Comparison of ENCODE assay signal across 14 cellular contexts in the genomic region with DNA sequence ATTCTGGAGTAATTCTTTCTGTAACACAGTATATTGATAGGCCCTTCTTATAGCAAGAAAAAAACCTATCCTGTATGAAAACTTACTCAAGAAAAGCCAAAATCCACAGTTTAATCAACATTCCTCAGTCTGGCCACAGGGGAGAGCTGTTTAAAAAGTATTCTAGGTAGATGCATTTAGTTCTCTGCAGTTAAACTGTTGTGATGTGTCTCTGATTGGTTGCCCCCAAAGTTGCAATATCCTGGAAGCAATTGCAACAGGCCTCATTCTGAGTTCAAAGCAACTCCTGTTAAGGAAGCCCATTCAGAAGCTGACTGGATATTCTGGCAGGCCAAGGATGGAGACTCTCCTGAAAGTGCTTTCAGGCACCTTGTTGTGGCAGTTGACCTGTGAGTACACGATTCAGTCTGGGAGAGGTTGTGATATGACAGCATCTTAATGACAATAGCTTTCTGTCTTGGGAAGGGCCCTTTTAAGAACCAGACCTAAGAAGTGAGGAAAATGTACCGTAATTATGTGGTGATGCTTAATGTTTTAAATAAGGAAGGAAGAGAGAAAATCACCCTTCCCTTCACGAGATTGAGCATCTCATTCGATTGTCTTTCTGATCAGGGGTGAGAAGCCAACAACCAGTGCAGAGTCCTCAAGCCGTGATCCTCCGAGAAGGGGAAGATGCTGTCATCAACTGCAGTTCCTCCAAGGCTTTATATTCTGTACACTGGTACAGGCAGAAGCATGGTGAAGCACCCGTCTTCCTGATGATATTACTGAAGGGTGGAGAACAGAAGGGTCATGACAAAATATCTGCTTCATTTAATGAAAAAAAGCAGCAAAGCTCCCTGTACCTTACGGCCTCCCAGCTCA.
DNase-seq lines count a peak whose midpoint lies in the region; ATAC-seq, FAIRE-seq and TF ChIP-seq lines count a peak whose summit lies in the region.
"Had no signal": no experiment of that assay in that cellular context is flagged by ENCODE, and none has a peak within 500 bp of the region (broad histone marks: within the 10 kb centered on the region; RNA-seq: fewer than 3 reads in every experiment).

No MANE protein-coding gene starts in this region.

- POLR2A ChIA-PET in endothelial cell of umbilical vein (lab: Charles Lee): no interaction called here

- CTCF ChIA-PET in activated naive CD4-positive, alpha-beta T cell treated with anti-CD3 and anti-CD28 coated beads for 36 hours (lab: Charles Lee): interaction anchor here (0.9 kb wide), 1 partner anchor 52 kb away, joined by 3 read pairs; no protein-coding TSS in a partner anchor
- CTCF ChIA-PET in endothelial cell of umbilical vein (lab: Charles Lee): interaction anchor here (0.8 to 2.3 kb wide), 4 partner anchors 9 to 68 kb away, joined by 3 to 8 read pairs (median 3); no protein-coding TSS in a partner anchor

- in situ Hi-C loops in SK-MEL-5 (cut with HindIII; ENCODE audit: low pct_unique_long_range_greater_than_20kb, low sequenced_read_pairs): no loop called here

- H3K4me3 Mint-ChIP-seq in activated naive CD4-positive, alpha-beta T cell treated with anti-CD3 and anti-CD28 coated beads for 36 hours: peak overlapping the region; percentile 72
- peak overlapping the region; percentile 75 to 83 for H3K4me3 Mint-ChIP-seq in stimulated activated naive CD8-positive, alpha-beta T cell treated with anti-CD3 and anti-CD28 coated beads, Interleukin-15, amount 100 ng/mL, for 72 hours
- H3K4me3 Mint-ChIP-seq: type B pancreatic cell had no signal

- H3K9me3 ChIP-seq in endothelial cell of umbilical vein (replicated peaks; ENCODE audit: control insufficient read depth, insufficient read depth, low read length) (no peaks in the 10 kb centered on the region), MM.1S (replicated peaks; ENCODE audit: insufficient read depth, low read length) (no peaks in the 10 kb centered on the region)
- H3K9me3 ChIP-seq: ascending aorta, SJCRH30 had no signal

- peak; percentile 33 for DNase-seq in activated naive CD4-positive, alpha-beta T cell treated with anti-CD3 and anti-CD28 coated beads for 36 hours
- no peak for DNase-seq in activated naive CD4-positive, alpha-beta T cell (lab: John Stamatoyannopoulos, UW)
- DNase-seq in SK-MEL-5 (ENCODE audit: low read depth, low spot score) (peak; percentile 28), endothelial cell of umbilical vein (ENCODE audit: low read depth, low spot score) (no peak), AG20443 (ENCODE audit: low spot score) (no peak), MM.1S (no peak), head of caudate nucleus (no peak)
- DNase-seq in stimulated activated naive CD8-positive, alpha-beta T cell treated with anti-CD3 and anti-CD28 coated beads, Interleukin-15, amount 100 ng/mL, for 72 hours: peak in 1 of 2 donors; percentile 24
- DNase-seq: activated CD4-positive, alpha-beta T cell treated with anti-CD3 and anti-CD28 coated beads for 1 hour; NCI-H1105; right cardiac atrium; SJCRH30 had no signal

- peak; percentile 80 for ATAC-seq in stimulated activated naive CD8-positive, alpha-beta T cell treated with anti-CD3 and anti-CD28 coated beads, Interleukin-15, amount 100 ng/mL, for 72 hours
- ATAC-seq: right cardiac atrium had no signal

- H3K27me3 ChIP-seq in endothelial cell of umbilical vein (ENCODE audit: control insufficient read depth in 2 of 2, insufficient read depth in 2 of 2, low read length in 2 of 2) (peaks cover 5 to 9% of the 10 kb centered on the region in 2 experiments), MM.1S (replicated peaks; ENCODE audit: insufficient read depth, low read length) (no peaks in the 10 kb centered on the region)
- H3K27me3 ChIP-seq: ascending aorta had no signal

- no peaks in the 10 kb centered on the region for H3K27me3 Mint-ChIP-seq in activated naive CD4-positive, alpha-beta T cell treated with anti-CD3 and anti-CD28 coated beads for 36 hours (ENCODE audit: low read depth)
- no peaks in the 10 kb centered on the region for H3K27me3 Mint-ChIP-seq in stimulated activated naive CD8-positive, alpha-beta T cell treated with anti-CD3 and anti-CD28 coated beads, Interleukin-15, amount 100 ng/mL, for 72 hours

- no peak overlapping the region for H3K9ac ChIP-seq in endothelial cell of umbilical vein (replicated peaks; ENCODE audit: extremely low read depth, insufficient read depth, low read length)
- H3K9ac ChIP-seq in MM.1S (ENCODE audit: low read length): no peak overlapping the region

- no peak for TF ChIP-seq POLR2A in endothelial cell of umbilical vein (IDR thresholded peaks at IDR 0.05; ENCODE audit: low read depth, low read length)

- peak overlapping the region; percentile 84 for H3K27ac Mint-ChIP-seq in activated naive CD4-positive, alpha-beta T cell treated with anti-CD3 and anti-CD28 coated beads for 36 hours
- H3K27ac Mint-ChIP-seq in stimulated activated naive CD8-positive, alpha-beta T cell treated with anti-CD3 and anti-CD28 coated beads, Interleukin-15, amount 100 ng/mL, for 72 hours: peak overlapping the region; percentile 97
- H3K27ac Mint-ChIP-seq: type B pancreatic cell had no signal

- no peaks in the 10 kb centered on the region for H4K20me1 ChIP-seq in endothelial cell of umbilical vein (replicated peaks; ENCODE audit: control insufficient read depth, extremely low read depth, insufficient read depth, low read length)
- no peaks in the 10 kb centered on the region for H4K20me1 ChIP-seq in MM.1S (ENCODE audit: insufficient read depth, low read length)

- peaks cover 9% of the 10 kb centered on the region for H3K4me1 Mint-ChIP-seq in activated naive CD4-positive, alpha-beta T cell treated with anti-CD3 and anti-CD28 coated beads for 36 hours (ENCODE audit: low read depth)
- peaks cover 9% of the 10 kb centered on the region for H3K4me1 Mint-ChIP-seq in stimulated activated naive CD8-positive, alpha-beta T cell treated with anti-CD3 and anti-CD28 coated beads, Interleukin-15, amount 100 ng/mL, for 72 hours

- H3K36me3 ChIP-seq in endothelial cell of umbilical vein (ENCODE audit: control insufficient read depth in 2 of 2, extremely low read depth in 1 of 2, insufficient read depth in 2 of 2, low read length in 2 of 2) (no peaks in the 10 kb centered on the region), MM.1S (replicated peaks; ENCODE audit: insufficient read depth, low read length) (no peaks in the 10 kb centered on the region)
- H3K36me3 ChIP-seq: ascending aorta, SJCRH30 had no signal

- no peak overlapping the region for H2AFZ ChIP-seq in endothelial cell of umbilical vein (ENCODE audit: low read depth, low read length)
- H2AFZ ChIP-seq in MM.1S (ENCODE audit: low read length): no peak overlapping the region

- H3K9me1 ChIP-seq in endothelial cell of umbilical vein (replicated peaks; ENCODE audit: control insufficient read depth, extremely low read depth, insufficient read depth, low read length): no peaks in the 10 kb centered on the region

- dilution Hi-C loops in endothelial cell of umbilical vein (cut with MboI; ENCODE audit: extremely low pct_ligation_motif_present, low sequenced_read_pairs): no loop called here

- no peak for TF ChIP-seq CTCF in endothelial cell of umbilical vein (IDR thresholded peaks at IDR 0.05; ENCODE audit: extremely low read depth in 1 of 2, insufficient read depth in 1 of 2, low read depth in 1 of 2, low read length in 2 of 2)
- TF ChIP-seq CTCF in MM.1S (IDR thresholded peaks at IDR 0.05; ENCODE audit: low read length): no peak

- H3K4me2 ChIP-seq in endothelial cell of umbilical vein (ENCODE audit: insufficient read depth, low read length) (no peak overlapping the region), MM.1S (ENCODE audit: low read depth, low read length) (no peak overlapping the region)

- intact Hi-C loops in activated naive CD4-positive, alpha-beta T cell treated with anti-CD3 and anti-CD28 coated beads for 36 hours (cut with micrococcal nuclease): loop anchor here (1.0 to 10.0 kb wide), 3 partner anchors 33 to 346 kb away; no protein-coding TSS in a partner anchor
- intact Hi-C loops in endothelial cell of umbilical vein (cut with micrococcal nuclease) (no loop called here), head of caudate nucleus (cut with DNase I) (no loop called here)

- no TSS peak for BruUV-seq in endothelial cell of umbilical vein (replicated peaks; lab: Mats Ljungman, UMichigan)

- no peak overlapping the region for H3K4me3 ChIP-seq in endothelial cell of umbilical vein (replicated peaks in 1 of 3; ENCODE audit: insufficient read depth in 1 of 3, low read depth in 1 of 3, low read length in 3 of 3)
- no peak overlapping the region for H3K4me3 ChIP-seq in MM.1S (ENCODE audit: low read length)
- H3K4me3 ChIP-seq: ascending aorta, SJCRH30 had no signal

- H3F3A ChIP-seq in MM.1S (ENCODE audit: insufficient read depth, low read length): no peaks in the 10 kb centered on the region

- no peak overlapping the region for H3K27ac ChIP-seq in endothelial cell of umbilical vein (ENCODE audit: insufficient read depth, low read depth, low read length)
- no peak overlapping the region for H3K27ac ChIP-seq in MM.1S (ENCODE audit: low read length)
- H3K27ac ChIP-seq: ascending aorta, SJCRH30 had no signal

- peaks cover 3% of the 10 kb centered on the region for H3K4me1 ChIP-seq in endothelial cell of umbilical vein (ENCODE audit: control insufficient read depth, extremely low read depth, insufficient read depth, low read length)
- H3K4me1 ChIP-seq in MM.1S (ENCODE audit: low read length): peaks cover 10% of the 10 kb centered on the region
- H3K4me1 ChIP-seq: ascending aorta, SJCRH30 had no signal

- no peaks in the 10 kb centered on the region for H3K9me2 ChIP-seq in MM.1S (replicated peaks; ENCODE audit: insufficient read depth, low read length)

- FAIRE-seq in endothelial cell of umbilical vein (lab: Jason Lieb, UNC): peak; percentile 31

- H3K79me2 ChIP-seq in endothelial cell of umbilical vein (ENCODE audit: control insufficient read depth, insufficient read depth, low read length): no peaks in the 10 kb centered on the region
- H3K79me2 ChIP-seq in MM.1S (ENCODE audit: low read length): no peaks in the 10 kb centered on the region

- peaks cover 3% of the 10 kb centered on the region for H3K36me3 Mint-ChIP-seq in activated naive CD4-positive, alpha-beta T cell treated with anti-CD3 and anti-CD28 coated beads for 36 hours (ENCODE audit: low read depth)
- H3K36me3 Mint-ChIP-seq: type B pancreatic cell had no signal

- no peaks in the 10 kb centered on the region for H3K9me3 Mint-ChIP-seq in activated naive CD4-positive, alpha-beta T cell treated with anti-CD3 and anti-CD28 coated beads for 36 hours
- H3K9me3 Mint-ChIP-seq in stimulated activated naive CD8-positive, alpha-beta T cell treated with anti-CD3 and anti-CD28 coated beads, Interleukin-15, amount 100 ng/mL, for 72 hours: no peaks in the 10 kb centered on the region
- H3K9me3 Mint-ChIP-seq: type B pancreatic cell had no signal

TF ChIP-seq in endothelial cell of umbilical vein, 7 proteins besides CTCF, POLR2A, EP300 and RAD21 (continues in another document):
- no peak for TF ChIP-seq GATA2 (IDR thresholded peaks at IDR 0.05; ENCODE audit: insufficient read depth, insufficient read length, low read depth, low read length)
- TF ChIP-seq, protein P1, sequence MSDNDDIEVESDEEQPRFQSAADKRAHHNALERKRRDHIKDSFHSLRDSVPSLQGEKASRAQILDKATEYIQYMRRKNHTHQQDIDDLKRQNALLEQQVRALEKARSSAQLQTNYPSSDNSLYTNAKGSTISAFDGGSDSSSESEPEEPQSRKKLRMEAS (IDR thresholded peaks at IDR 0.05; ENCODE audit: insufficient read depth, insufficient read length): no peak
- TF ChIP-seq EZH2 (IDR thresholded peaks at IDR 0.05; ENCODE audit: borderline replicate concordance, low read depth, low read length, severe bottlenecking): no peak

Comparison
In these comparisons a context has a peak if more than half of its experiments do, and no peak if none do; other contexts are left out.
1. DNase-seq: peak in activated naive CD4-positive, alpha-beta T cell treated with anti-CD3 and anti-CD28 coated beads for 36 hours (single experiment) and SK-MEL-5 (single experiment); none in activated naive CD4-positive, alpha-beta T cell (0 of 4), endothelial cell of umbilical vein (single experiment), AG20443 (single experiment), MM.1S (single experiment) and head of caudate nucleus (0 of 42).